ENCODE assay signal across 21 cellular contexts in genomic region chr2:200329798-200330197, GRCh38. TPM values are rescaled to one million over a fixed set of nuclear protein-coding genes. Genes with fewer than 3 reads are reported as not detected.
A peak's percentile ranks its signal among the peaks of the same experiment; 100 is the strongest.
DNase-seq lines count a peak whose midpoint lies in the region; ATAC-seq and TF ChIP-seq lines count a peak whose summit lies in the region.
"Had no signal": no experiment of that assay in that cellular context is flagged by ENCODE, and none has a peak within 500 bp of the region (broad histone marks: within the 10 kb centered on the region; RNA-seq: fewer than 3 reads in every experiment).

No MANE protein-coding gene starts in this region.

- H3K79me1 ChIP-seq in mesenchymal stem cell (replicated peaks; ENCODE audit: low read length, poor library complexity, severe bottlenecking), result peaks cover 4% of the 10 kb centered on the region

- no peak overlapping the region for H4K91ac ChIP-seq in mesenchymal stem cell (ENCODE audit: low read length)

- H3K27ac ChIP-seq in mesenchymal stem cell (ENCODE audit: low read length, poor library complexity, severe bottlenecking), result no peak overlapping the region
- H3K27ac ChIP-seq: brain microvascular endothelial cell, colonic mucosa had no signal

- H3K27me3 Mint-ChIP-seq in endothelial cell (ENCODE audit: unreplicated experiment), result peaks cover 5% of the 10 kb centered on the region
- H3K27me3 Mint-ChIP-seq in type B pancreatic cell, result no peaks in the 10 kb centered on the region
- peaks cover 13% of the 10 kb centered on the region for H3K27me3 Mint-ChIP-seq in stimulated activated memory B cell treated with anti-CD40 and anti-IgM and Interleukin-4, amounts not matched to agents 10 μg/mL and 1 μg/mL and 100 μg/mL, for 72 hours

- H3K4me3 Mint-ChIP-seq in endothelial cell (ENCODE audit: unreplicated experiment), result no peak overlapping the region
- H3K4me3 Mint-ChIP-seq in type B pancreatic cell, result no peak overlapping the region
- no peak overlapping the region for H3K4me3 Mint-ChIP-seq in stimulated activated memory B cell treated with anti-CD40 and anti-IgM and Interleukin-4, amounts not matched to agents 10 μg/mL and 1 μg/mL and 100 μg/mL, for 72 hours
- H3K4me3 Mint-ChIP-seq: activated CD8-positive, alpha-beta T cell treated with anti-CD3 and anti-CD28 coated beads for 36 hours; CD8-positive, alpha-beta T cell; natural killer cell; stimulated activated naive B cell treated with anti-CD40 and anti-IgM and Interleukin-4, amounts not matched to agents 10 μg/mL and 1 μg/mL and 100 μg/mL, for 72 hours had no signal

- no peak overlapping the region for H3K18ac ChIP-seq in mesenchymal stem cell (ENCODE audit: low read depth in 1 of 2, low read length in 2 of 2)

- H2BK15ac ChIP-seq in mesenchymal stem cell (ENCODE audit: low read depth, poor library complexity, severe bottlenecking), result no peak overlapping the region

- TF ChIP-seq CTCF in NB4 (IDR thresholded peaks at IDR 0.05; ENCODE audit: low read depth, low read length), result no peak
- no peak for TF ChIP-seq CTCF in endothelial cell (IDR thresholded peaks at IDR 0.05; ENCODE audit: unreplicated experiment)
- no peak for TF ChIP-seq CTCF in type B pancreatic cell (conservative IDR thresholded peaks at IDR 0.05)

- H3K4me3 ChIP-seq in NB4 (ENCODE audit: low read depth, low read length) (no peak overlapping the region), mesenchymal stem cell (ENCODE audit: insufficient read depth in 1 of 2, low read depth in 1 of 2, low read length in 2 of 2) (no peak overlapping the region)
- H3K4me3 ChIP-seq: colonic mucosa had no signal

- H3K4me1 Mint-ChIP-seq in endothelial cell (ENCODE audit: unreplicated experiment) (no peaks in the 10 kb centered on the region), type B pancreatic cell (ENCODE audit: unreplicated experiment) (peaks cover 18% of the 10 kb centered on the region)
- no peaks in the 10 kb centered on the region for H3K4me1 Mint-ChIP-seq in stimulated activated memory B cell treated with anti-CD40 and anti-IgM and Interleukin-4, amounts not matched to agents 10 μg/mL and 1 μg/mL and 100 μg/mL, for 72 hours
- H3K4me1 Mint-ChIP-seq: natural killer cell had no signal

- 81% methylated on average over 3 of the region's 3 CpGs for WGBS in mesenchymal stem cell

- H3K27ac Mint-ChIP-seq in endothelial cell (ENCODE audit: unreplicated experiment), result peak overlapping the region; percentile 52
- peak overlapping the region; percentile 17 for H3K27ac Mint-ChIP-seq in type B pancreatic cell
- no peak overlapping the region for H3K27ac Mint-ChIP-seq in stimulated activated memory B cell treated with anti-CD40 and anti-IgM and Interleukin-4, amounts not matched to agents 10 μg/mL and 1 μg/mL and 100 μg/mL, for 72 hours
- H3K27ac Mint-ChIP-seq: activated CD8-positive, alpha-beta T cell treated with anti-CD3 and anti-CD28 coated beads for 36 hours; CD8-positive, alpha-beta T cell; natural killer cell; stimulated activated naive B cell treated with anti-CD40 and anti-IgM and Interleukin-4, amounts not matched to agents 10 μg/mL and 1 μg/mL and 100 μg/mL, for 72 hours had no signal

- no peak overlapping the region for H2BK120ac ChIP-seq in mesenchymal stem cell (ENCODE audit: low read depth, low read length)

- H3K14ac ChIP-seq in mesenchymal stem cell (ENCODE audit: low read length in 2 of 2), result peak overlapping the region in 1 of 2 experiments; percentile 64

- no peak overlapping the region for H2AFZ ChIP-seq in mesenchymal stem cell (ENCODE audit: low read depth, low read length)

- no peaks in the 10 kb centered on the region for H3K9me3 ChIP-seq in mesenchymal stem cell (ENCODE audit: control insufficient read depth, low read length)
- H3K9me3 ChIP-seq: colonic mucosa had no signal

- no peak overlapping the region for H3K23ac ChIP-seq in mesenchymal stem cell (ENCODE audit: low read length in 2 of 2)

- peaks cover 8 to 14% of the 10 kb centered on the region in 2 experiments for H3K36me3 ChIP-seq in mesenchymal stem cell (ENCODE audit: control insufficient read depth in 1 of 2, insufficient read depth in 2 of 2, low read depth in 1 of 2, low read length in 2 of 2)
- H3K36me3 ChIP-seq: colonic mucosa had no signal

- no peak overlapping the region for H4K8ac ChIP-seq in mesenchymal stem cell (ENCODE audit: low read length)

- H2BK5ac ChIP-seq in mesenchymal stem cell (ENCODE audit: low read depth, low read length, poor library complexity, severe bottlenecking), result no peak overlapping the region

- H3K36me3 Mint-ChIP-seq in endothelial cell (ENCODE audit: low read depth, unreplicated experiment), result peaks cover 10% of the 10 kb centered on the region
- H3K36me3 Mint-ChIP-seq in type B pancreatic cell, result peaks cover 16% of the 10 kb centered on the region
- H3K36me3 Mint-ChIP-seq in stimulated activated memory B cell treated with anti-CD40 and anti-IgM and Interleukin-4, amounts not matched to agents 10 μg/mL and 1 μg/mL and 100 μg/mL, for 72 hours, result no peaks in the 10 kb centered on the region
- H3K36me3 Mint-ChIP-seq: CD8-positive, alpha-beta T cell; natural killer cell; stimulated activated naive B cell treated with anti-CD40 and anti-IgM and Interleukin-4, amounts not matched to agents 10 μg/mL and 1 μg/mL and 100 μg/mL, for 72 hours had no signal

- ATAC-seq in stimulated activated memory B cell treated with anti-CD40 and anti-IgM and Interleukin-4, amounts not matched to agents 10 μg/mL and 1 μg/mL and 100 μg/mL, for 72 hours, result no peak
- ATAC-seq: activated CD8-positive, alpha-beta T cell treated with anti-CD3 and anti-CD28 coated beads for 36 hours; CD8-positive, alpha-beta T cell; natural killer cell; stimulated activated naive B cell treated with anti-CD40 and anti-IgM and Interleukin-4, amounts not matched to agents 10 μg/mL and 1 μg/mL and 100 μg/mL, for 72 hours had no signal

- H3K9me3 Mint-ChIP-seq in endothelial cell (ENCODE audit: unreplicated experiment) (no peaks in the 10 kb centered on the region), type B pancreatic cell (no peaks in the 10 kb centered on the region)
- H3K9me3 Mint-ChIP-seq in stimulated activated memory B cell treated with anti-CD40 and anti-IgM and Interleukin-4, amounts not matched to agents 10 μg/mL and 1 μg/mL and 100 μg/mL, for 72 hours, result no peaks in the 10 kb centered on the region
- H3K9me3 Mint-ChIP-seq: activated CD8-positive, alpha-beta T cell treated with anti-CD3 and anti-CD28 coated beads for 36 hours; CD8-positive, alpha-beta T cell; natural killer cell had no signal

- H2AK5ac ChIP-seq in mesenchymal stem cell (ENCODE audit: low read length, severe bottlenecking), result no peak overlapping the region

- H3K27me3 ChIP-seq in mesenchymal stem cell (ENCODE audit: control insufficient read depth in 1 of 2, insufficient read depth in 1 of 2, low read length in 2 of 2), result no peaks in the 10 kb centered on the region
- H3K27me3 ChIP-seq: brain microvascular endothelial cell, colonic mucosa had no signal

- H3K9ac ChIP-seq in mesenchymal stem cell (ENCODE audit: low read length), result peak overlapping the region; percentile 27

- no peak overlapping the region for H3K4me2 ChIP-seq in mesenchymal stem cell (ENCODE audit: low read length, poor library complexity, severe bottlenecking)

- no peak for TF ChIP-seq POLR2A in NB4 (IDR thresholded peaks at IDR 0.05; ENCODE audit: extremely low read depth, insufficient read length)

- peak; percentile 12 for DNase-seq in NB4 (ENCODE audit: low read depth)
- DNase-seq in endothelial cell (ENCODE audit: low spot score), result no peak
- no peak for DNase-seq in mesenchymal stem cell
- no peak for DNase-seq in type B pancreatic cell (ENCODE audit: extremely low spot score, unreplicated experiment)
- no peak for DNase-seq in DMS53 treated with DMSO at 0.1 percent for 48 hours (lab: John Stamatoyannopoulos, UW; ENCODE audit: unreplicated experiment)
- no peak for DNase-seq in activated CD8-positive, alpha-beta memory T cell treated with anti-CD3 and anti-CD28 coated beads, Interleukin-2, amount 50 U/mL, for 4 hours
- DNase-seq: activated CD8-positive, alpha-beta T cell treated with anti-CD3 and anti-CD28 coated beads for 36 hours; brain microvascular endothelial cell; CD8-positive, alpha-beta T cell; colonic mucosa; DMS53; KBM-7; midbrain; natural killer cell; NCI-H146; NCI-H524; RPMI8226; small intestine; stimulated activated naive B cell treated with anti-CD40 and anti-IgM and Interleukin-4, amounts not matched to agents 10 μg/mL and 1 μg/mL and 100 μg/mL, for 72 hours; T1000 had no signal

- H3K4me1 ChIP-seq in mesenchymal stem cell (ENCODE audit: control insufficient read depth, insufficient read depth, low read depth, low read length), result peaks cover 3% of the 10 kb centered on the region
- H3K4me1 ChIP-seq: colonic mucosa had no signal

- no peak overlapping the region for H3K4ac ChIP-seq in mesenchymal stem cell (ENCODE audit: low read depth in 1 of 2, low read length in 2 of 2)

- H2BK12ac ChIP-seq in mesenchymal stem cell (ENCODE audit: low read length in 2 of 2), result no peak overlapping the region

RNA-seq across cellular contexts. Expression of gene SPATS2L, which starts 23.3 kb away (rescaled TPM):
- total RNA-seq in endothelial cell (ENCODE audit: unreplicated experiment) (72.9 TPM), type B pancreatic cell (ENCODE audit: low replicate concordance) (97.8 and 114 TPM in 2 replicates)
- 377 TPM for polyA plus RNA-seq in mesenchymal stem cell (2013, experiment 1 of 2)
- 383 TPM for polyA plus RNA-seq in mesenchymal stem cell (2013, experiment 2 of 2)
